Comparison of ENCODE assay signal across 23 cellular contexts in the genomic region with DNA sequence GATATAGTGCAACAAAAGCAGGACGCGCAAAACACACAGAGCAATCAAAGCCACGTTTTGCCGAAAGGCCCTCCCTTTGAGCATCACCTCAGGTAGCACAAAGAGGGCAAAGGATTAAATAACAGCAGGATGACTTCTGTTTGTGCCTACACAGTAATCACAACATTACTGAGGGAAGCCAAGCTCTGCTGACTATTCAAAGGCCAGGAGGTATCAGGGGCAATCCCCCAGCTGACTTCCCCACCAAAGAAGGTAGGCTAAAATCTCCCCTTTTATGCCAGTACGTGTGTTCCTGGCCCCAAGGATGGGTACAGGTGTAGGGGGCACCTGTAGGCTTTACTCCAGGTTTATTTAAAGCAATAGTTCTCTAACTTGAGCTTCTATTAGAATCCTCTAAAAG.
DNase-seq lines count a peak whose midpoint lies in the region; ATAC-seq, FAIRE-seq and TF ChIP-seq lines count a peak whose summit lies in the region.
"Had no signal": no experiment of that assay in that cellular context is flagged by ENCODE, and none has a peak within 500 bp of the region (broad histone marks: within the 10 kb centered on the region; RNA-seq: fewer than 3 reads in every experiment).

No MANE protein-coding gene starts in this region.

- no peaks in the 10 kb centered on the region for H3F3A ChIP-seq in GM23248 (ENCODE audit: insufficient read depth)

- H3K36me3 ChIP-seq in neutrophil (no peaks in the 10 kb centered on the region), GM23248 (ENCODE audit: low read depth) (no peaks in the 10 kb centered on the region)
- H3K36me3 ChIP-seq: BLaER1, HAP-1, MG63, SJSA1 had no signal

- no peaks in the 10 kb centered on the region for H4K20me1 ChIP-seq in GM23248 (ENCODE audit: insufficient read depth)

- no peak overlapping the region for H3K4me3 ChIP-seq in neutrophil (ENCODE audit: low read depth in 1 of 2, low read length in 1 of 2)
- no peak overlapping the region for H3K4me3 ChIP-seq in GM23248
- H3K4me3 ChIP-seq: BLaER1, HAP-1, MG63, SJSA1 had no signal

- no peak overlapping the region for H3K9ac ChIP-seq in GM23248
- H3K9ac ChIP-seq: BLaER1 had no signal

- no peak for TF ChIP-seq CTCF in neutrophil (IDR thresholded peaks at IDR 0.05)

- DNase-seq in NCI-H146 (lab: John Stamatoyannopoulos, UW) (peak; percentile 90), NCI-H146 treated with DMSO at 0.1 percent for 48 hours (lab: John Stamatoyannopoulos, UW; ENCODE audit: unreplicated experiment) (no peak), GM12891 (ENCODE audit: insufficient read length, low spot score) (no peak), NCI-H774 (lab: John Stamatoyannopoulos, UW) (peak; percentile 24), GM23248 (no peak)
- DNase-seq: CD4-positive, alpha-beta T cell; GOT3; HFFc6; KBM-7; MG63; NCI-H1694 treated with DMSO at 0.1 percent for 48 hours; NCI-H2227 treated with DMSO at 0.1 percent for 48 hours; NCI-H82; Right ventricle myocardium superior; RPMI8226; T-helper 2 cell had no signal

- peak; percentile 38 for FAIRE-seq in GM12891 (lab: Jason Lieb, UNC)
- FAIRE-seq: A204.1, G401.6 had no signal

- H3K27ac ChIP-seq in neutrophil (peak overlapping the region; percentile 21), GM23248 (no peak overlapping the region)
- H3K27ac ChIP-seq: BLaER1, SJSA1 had no signal

- no peak overlapping the region for H2AFZ ChIP-seq in GM23248

- in situ Hi-C loops in GM23248 (cut with MboI): no loop called here

- H3K79me2 ChIP-seq in GM23248 (ENCODE audit: insufficient read depth): no peaks in the 10 kb centered on the region

- H3K4me1 ChIP-seq in neutrophil (ENCODE audit: control insufficient read depth in 1 of 2, insufficient read depth in 1 of 2, low read depth in 1 of 2, low read length in 1 of 2) (peaks cover 8 to 14% of the 10 kb centered on the region in 2 experiments), GM23248 (ENCODE audit: insufficient read depth) (no peaks in the 10 kb centered on the region)
- H3K4me1 ChIP-seq: HAP-1 had no signal

- H3K9me3 ChIP-seq in neutrophil: no peaks in the 10 kb centered on the region
- H3K9me3 ChIP-seq in GM23248 (ENCODE audit: low read depth): no peaks in the 10 kb centered on the region
- H3K9me3 ChIP-seq: BLaER1, HAP-1, MG63, SJSA1 had no signal

- ATAC-seq in GM21737 (IDR thresholded peaks at IDR 0.05; ENCODE audit: unreplicated experiment): no peak

- H3K9me2 ChIP-seq in GM23248 (ENCODE audit: insufficient read depth): no peaks in the 10 kb centered on the region

- H3K4me2 ChIP-seq in GM23248 (ENCODE audit: unreplicated experiment): no peak overlapping the region
- H3K4me2 ChIP-seq: BLaER1 had no signal

- TF ChIP-seq POLR2A in GM12891 (IDR thresholded peaks at IDR 0.05; ENCODE audit: low read depth, low read length): no peak

- H3K27me3 ChIP-seq in neutrophil: no peaks in the 10 kb centered on the region
- H3K27me3 ChIP-seq in GM23248 (replicated peaks; ENCODE audit: insufficient read depth): no peaks in the 10 kb centered on the region
- H3K27me3 ChIP-seq: BLaER1, MG63, SJSA1 had no signal

- WGBS in GM23248 (ENCODE audit: low coverage in 1 of 2, low lambda C conversion rate in 2 of 2, missing lambda C conversion rate in 2 of 2), 2 experiments: 53 to 54% methylated on average over 5 of the region's 5 CpGs

TF ChIP-seq in GM12891, 5 proteins besides CTCF, POLR2A, EP300 and RAD21:
- TF ChIP-seq TAF1 (IDR thresholded peaks at IDR 0.05; ENCODE audit: low read depth, low read length) (no peak), POLR2AphosphoS5 (IDR thresholded peaks at IDR 0.05; ENCODE audit: low read depth, low read length) (no peak), PAX5 (IDR thresholded peaks at IDR 0.05; ENCODE audit: insufficient read depth, low read length, severe bottlenecking) (no peak), POU2F2 (IDR thresholded peaks at IDR 0.05; ENCODE audit: low read depth, low read length) (no peak), SPI1 (IDR thresholded peaks at IDR 0.05; ENCODE audit: low read depth, low read length) (no peak)

Comparison
In these comparisons a context has a peak if more than half of its experiments do, and no peak if none do; other contexts are left out.
1. DNase-seq: peak in NCI-H146 (single experiment) and NCI-H774 (single experiment); none in NCI-H146 treated with DMSO at 0.1 percent for 48 hours (single experiment), GM12891 (single experiment) and GM23248 (single experiment).